ENCODE assay signal across 1 cellular context in genomic region chr9:76905984-76906861, GRCh38.
TF ChIP-seq lines count a peak whose summit lies in the region.

TSS of gene PRUNE2 (minus strand) at chr9:76906114. CDS start at chr9:76905963, 151 bp downstream.

TF ChIP-seq in GM23338, 12 proteins besides CTCF, POLR2A, EP300 and RAD21 (continued from another document):
- TF ChIP-seq ZNF462 (CRISPR knock-in tag; IDR thresholded peaks at IDR 0.05) (no peak), ETS1 (IDR thresholded peaks at IDR 0.05) (no peak)
TF ChIP-seq in GM23338: peak in this region for 3.
